ENCODE assay signal across 20 cellular contexts in genomic region chr17:81808778-81809555, GRCh38. TPM values are rescaled to one million over a fixed set of nuclear protein-coding genes. Genes with fewer than 3 reads are reported as not detected.
DNase-seq lines count a peak whose midpoint lies in the region; ATAC-seq, FAIRE-seq and TF ChIP-seq lines count a peak whose summit lies in the region.
"Had no signal": no experiment of that assay in that cellular context is flagged by ENCODE, and none has a peak within 500 bp of the region (broad histone marks: within the 10 kb centered on the region; RNA-seq: fewer than 3 reads in every experiment).

No MANE protein-coding gene starts in this region.

- H3K4me3 ChIP-seq in BLaER1: no peak overlapping the region
- no peak overlapping the region for H3K4me3 ChIP-seq in GM12864 (ENCODE audit: low read depth, low read length)
- H3K4me3 ChIP-seq in OCI-LY1 (ENCODE audit: low read depth, low read length, poor library complexity, severe bottlenecking): no peak overlapping the region
- H3K4me3 ChIP-seq in K562: no peak overlapping the region
- H3K4me3 ChIP-seq: cardiac muscle cell, GM23248, right atrium auricular region, SJCRH30, tibial artery had no signal

- H4K20me1 ChIP-seq in BLaER1: no peaks in the 10 kb centered on the region
- H4K20me1 ChIP-seq in OCI-LY1 (ENCODE audit: insufficient read depth, low read length): no peaks in the 10 kb centered on the region
- peaks cover 14% of the 10 kb centered on the region for H4K20me1 ChIP-seq in K562 (replicated peaks; ENCODE audit: control insufficient read depth, insufficient read depth, low read length)

- no peaks in the 10 kb centered on the region for H3K9me2 ChIP-seq in OCI-LY1 (ENCODE audit: low read depth, low read length)

- no peak for TF ChIP-seq EP300 in K562 (IDR thresholded peaks at IDR 0.05; ENCODE audit: low read length)

- no peak overlapping the region for H3K27ac ChIP-seq in BLaER1
- H3K27ac ChIP-seq in OCI-LY1 (ENCODE audit: low read depth, low read length, poor library complexity, severe bottlenecking): no peak overlapping the region
- no peak overlapping the region for H3K27ac ChIP-seq in K562 (ENCODE audit: extremely low read depth, low read depth, low read length)
- H3K27ac ChIP-seq: cardiac muscle cell, GM23248, right atrium auricular region, SJCRH30, tibial artery had no signal

- no peak overlapping the region for H2AFZ ChIP-seq in OCI-LY1 (ENCODE audit: low read length)
- H2AFZ ChIP-seq in K562 (ENCODE audit: low read depth, low read length): no peak overlapping the region
- H2AFZ ChIP-seq: GM23248 had no signal

- TF ChIP-seq RAD21 in K562 (CRISPR knock-in tag; conservative IDR thresholded peaks at IDR 0.05 in 1 of 2, IDR thresholded peaks at IDR 0.05 in 1 of 2): no peak

- peak; percentile 30 for TF ChIP-seq CTCF in GM12864 (IDR thresholded peaks at IDR 0.05; ENCODE audit: low read depth, low read length, missing control alignments)
- peak; percentile 24; the same call in 1 of the 2 replicates for TF ChIP-seq CTCF in OCI-LY1 (IDR thresholded peaks at IDR 0.05; ENCODE audit: low read length)
- peak; percentile 20 to 30 (median 23); a peak in 2 of 6 replicates for TF ChIP-seq CTCF in K562 (IDR thresholded peaks at IDR 0.05 in 2 of 3, conservative IDR thresholded peaks at IDR 0.05 in 1 of 3; ENCODE audit: insufficient read depth in 2 of 3, low read depth in 1 of 3, low read length in 3 of 3)

- H3K36me3 ChIP-seq in BLaER1 (no peaks in the 10 kb centered on the region), OCI-LY1 (ENCODE audit: insufficient read depth, low read length) (no peaks in the 10 kb centered on the region), K562 (ENCODE audit: control insufficient read depth, insufficient read depth, low read length) (no peaks in the 10 kb centered on the region)
- H3K36me3 ChIP-seq: BE2C, cardiac muscle cell, right atrium auricular region, SJCRH30, tibial artery had no signal

- no peaks in the 10 kb centered on the region for H3F3A ChIP-seq in OCI-LY1 (ENCODE audit: insufficient read depth, low read length)

- DNase-seq in GM12864 (ENCODE audit: low read depth) (no peak), K562 (ENCODE audit: extremely low read depth in 1 of 4, low spot score in 3 of 4) (no peak), AG08395 (ENCODE audit: low spot score) (no peak)
- DNase-seq: activated naive CD4-positive, alpha-beta T cell treated with anti-CD3 and anti-CD28 coated beads, Interleukin-2, amount 50 U/mL, for 16 hours; BE2C; effector memory CD4-positive, alpha-beta T cell; GM23248; NCI-H1436; NCI-H82; stimulated activated CD4-positive, alpha-beta T cell treated with anti-CD3 and anti-CD28 coated beads, Interleukin-2, amount 100 ng/mL, for 24 hours; tibial artery had no signal

- H3K9me1 ChIP-seq in K562 (ENCODE audit: control insufficient read depth, insufficient read depth, low read length): peaks cover 2% of the 10 kb centered on the region

- POLR2A ChIA-PET in K562 (lab: Yijun Ruan, JAX): interaction anchor here (0.5 to 1.8 kb wide), 6 partner anchors 9 to 95 kb away, joined by 3 to 6 read pairs (median 3); no protein-coding TSS in a partner anchor

- in situ Hi-C loops in K562 (cut with MboI): loop anchor here (5.0 kb wide), 1 partner anchor 72 kb away; no protein-coding TSS in a partner anchor

- WGBS in K562 (ENCODE audit: insufficient coverage, low coverage, missing lambda C conversion rate): 9% methylated on average over 18 of the region's 20 CpGs

- no TSS peak for BruUV-seq in K562 (replicated peaks; lab: Mats Ljungman, UMichigan)

- FAIRE-seq in K562 (lab: Jason Lieb, UNC): no peak
- FAIRE-seq: TTC549 had no signal

- H3K9me3 ChIP-seq in BLaER1: no peaks in the 10 kb centered on the region
- H3K9me3 ChIP-seq in OCI-LY1 (ENCODE audit: low read length): no peaks in the 10 kb centered on the region
- H3K9me3 ChIP-seq in K562 (replicated peaks; ENCODE audit: control insufficient read depth, insufficient read depth, low read depth, low read length): no peaks in the 10 kb centered on the region
- H3K9me3 ChIP-seq: right atrium auricular region, SJCRH30, tibial artery had no signal

- ATAC-seq in K562 (peak; percentile 36), GM18858 (IDR thresholded peaks at IDR 0.05; ENCODE audit: unreplicated experiment) (no peak), HG03025 (IDR thresholded peaks at IDR 0.05; ENCODE audit: low FRiP score, unreplicated experiment) (no peak), HG03457 (IDR thresholded peaks at IDR 0.05; ENCODE audit: unreplicated experiment) (no peak)

- TF ChIP-seq POLR2A in K562 (conservative IDR thresholded peaks at IDR 0.05): no peak

- H3K4me2 ChIP-seq in BLaER1: peak overlapping the region; percentile 92
- no peak overlapping the region for H3K4me2 ChIP-seq in OCI-LY1 (ENCODE audit: low read length)
- no peak overlapping the region for H3K4me2 ChIP-seq in K562 (ENCODE audit: insufficient read depth, low read length)

- intact Hi-C loops in K562 (cut with micrococcal nuclease): no loop called here

- no peak overlapping the region for H3K9ac ChIP-seq in BLaER1
- H3K9ac ChIP-seq in OCI-LY1 (ENCODE audit: low read length): no peak overlapping the region
- peak overlapping the region in 1 of 2 experiments; percentile 58; a peak in 2 of 4 replicates for H3K9ac ChIP-seq in K562 (ENCODE audit: insufficient read depth in 1 of 2, low read depth in 2 of 2, low read length in 2 of 2)
- H3K9ac ChIP-seq: GM23248 had no signal

- H3K27me3 ChIP-seq in BLaER1 (peaks cover 46% of the 10 kb centered on the region), OCI-LY1 (ENCODE audit: insufficient read depth, low read length) (peaks cover 8% of the 10 kb centered on the region; the same call in 1 of the 2 replicates), K562 (ENCODE audit: control insufficient read depth in 2 of 2, insufficient read depth in 2 of 2, low read length in 2 of 2) (peaks cover 20 to 76% of the 10 kb centered on the region in 2 experiments; a peak in 4 of 5 replicates)

- H3K4me1 ChIP-seq in BLaER1 (peaks cover 69% of the 10 kb centered on the region), OCI-LY1 (ENCODE audit: insufficient read depth, low read length, severe bottlenecking) (no peaks in the 10 kb centered on the region), K562 (replicated peaks in 1 of 2; ENCODE audit: control insufficient read depth in 2 of 2, insufficient read depth in 2 of 2, low read length in 2 of 2) (peaks cover 0 to 91% of the 10 kb centered on the region in 2 experiments; a peak in 3 of 5 replicates)

- H3K79me2 ChIP-seq in OCI-LY1 (ENCODE audit: insufficient read depth, low read length) (no peaks in the 10 kb centered on the region), K562 (ENCODE audit: control insufficient read depth, insufficient read depth, low read length) (no peaks in the 10 kb centered on the region)

- CTCF ChIA-PET in K562 (lab: Yijun Ruan, JAX; ENCODE audit: low intra/inter-chr PET ratio): no interaction called here

RNA-seq across cellular contexts. Expression of gene GCGR, which starts 5.0 kb away (rescaled TPM):
- total RNA-seq in K562 (2011; cell fraction: chromatin; rRNA removed; ENCODE audit: low replicate concordance): not detected in 2 replicates
- total RNA-seq in K562 (2011; cell fraction: nucleolus; rRNA removed): not detected in 2 replicates
- total RNA-seq in K562 (2011; cell fraction: nucleoplasm; rRNA removed): not detected in 2 replicates
- total RNA-seq in K562 (2014; rRNA removed) (not detected in 2 replicates), K562 (2014; rRNA removed; fragmentation: Illumina TruSeq; extraction: Trizol) (not detected in 2 replicates), K562 (2015; rRNA removed; fragmentation: Illumina TruSeq; extraction: Trizol) (not detected in 2 replicates), K562 (2021) (not detected in 2 replicates)
- polyA plus RNA-seq in K562 (2011; rRNA removed) (not detected in 2 replicates), K562 (2014; fragmentation: Illumina TruSeq; extraction: Trizol) (not detected in 2 replicates), K562 (2014; fragmentation: Nextera tagmentation; extraction: Ambion mirVana) (not detected), K562 (2014; rRNA removed) (not detected in 2 replicates)
- not detected in 2 replicates for polyA plus RNA-seq in K562 (2011; cell fraction: cytosol; rRNA removed)
- polyA plus RNA-seq in K562 (2011; cell fraction: nucleus; rRNA removed): not detected in 2 replicates
- polyA plus RNA-seq in K562 (2012): not detected in 2 replicates
- not detected in 2 replicates for polyA minus RNA-seq in K562 (2011; rRNA and poly(A)+ RNA removed)
- not detected in 2 replicates for polyA minus RNA-seq in K562 (2011; cell fraction: cytosol; rRNA and poly(A)+ RNA removed)
- polyA minus RNA-seq in K562 (2011; cell fraction: nucleus; rRNA and poly(A)+ RNA removed): not detected in 2 replicates
- total RNA-seq: GM23248, right atrium auricular region had no signal
- polyA plus RNA-seq: GM23248 had no signal

RNA-seq across cellular contexts. Expression of gene MCRIP1, which starts 24.1 kb away (rescaled TPM):
- 12.2 and 29.2 TPM in 2 replicates for total RNA-seq in K562 (2011; cell fraction: chromatin; rRNA removed; ENCODE audit: low replicate concordance)
- total RNA-seq in K562 (2011; cell fraction: nucleolus; rRNA removed): 23.2 and 24.1 TPM in 2 replicates
- 15.3 and 17.0 TPM in 2 replicates for total RNA-seq in K562 (2011; cell fraction: nucleoplasm; rRNA removed)
- total RNA-seq in K562 (2014; rRNA removed): 35.8 and 45.4 TPM in 2 replicates
- 1.5 and 1.7 TPM in 2 replicates for total RNA-seq in K562 (2014; rRNA removed; fragmentation: Illumina TruSeq; extraction: Trizol)
- total RNA-seq in K562 (2015; rRNA removed; fragmentation: Illumina TruSeq; extraction: Trizol): 21.5 and 25.4 TPM in 2 replicates
- total RNA-seq in K562 (2021): 32.8 and 36.0 TPM in 2 replicates
- polyA plus RNA-seq in K562 (2011; rRNA removed): 9.7 and 14.8 TPM in 2 replicates
- polyA plus RNA-seq in K562 (2011; cell fraction: cytosol; rRNA removed): 25.9 and 79.2 TPM in 2 replicates
- 19.1 and 36.8 TPM in 2 replicates for polyA plus RNA-seq in K562 (2011; cell fraction: nucleus; rRNA removed)
- polyA plus RNA-seq in K562 (2012): 21.3 and 72.4 TPM in 2 replicates
- 6.6 and 24.6 TPM in 2 replicates for polyA plus RNA-seq in K562 (2014; fragmentation: Illumina TruSeq; extraction: Trizol)
- polyA plus RNA-seq in K562 (2014; fragmentation: Nextera tagmentation; extraction: Ambion mirVana): 1 to 10 TPM in 1 of 2 experiments, under 1 TPM in 1; 0.39 to 1.4 TPM
- polyA plus RNA-seq in K562 (2014; rRNA removed): 24.0 and 35.5 TPM in 2 replicates
- polyA minus RNA-seq in K562 (2011; rRNA and poly(A)+ RNA removed): 2.3 and 3.0 TPM in 2 replicates
- polyA minus RNA-seq in K562 (2011; cell fraction: cytosol; rRNA and poly(A)+ RNA removed): 14.8 and 15.9 TPM in 2 replicates
- polyA minus RNA-seq in K562 (2011; cell fraction: nucleus; rRNA and poly(A)+ RNA removed): 3.0 and 4.7 TPM in 2 replicates

RNA-seq across cellular contexts. Expression of gene PPP1R27, which starts 25.9 kb away (rescaled TPM):
- 0.65 TPM in 1 of 2 replicates, not detected in the other for total RNA-seq in K562 (2011; cell fraction: chromatin; rRNA removed; ENCODE audit: low replicate concordance)
- total RNA-seq in K562 (2011; cell fraction: nucleolus; rRNA removed): 2.4 and 3.2 TPM in 2 replicates
- 0.81 and 0.99 TPM in 2 replicates for total RNA-seq in K562 (2011; cell fraction: nucleoplasm; rRNA removed)
- total RNA-seq in K562 (2014; rRNA removed) (6.2 and 6.9 TPM in 2 replicates), K562 (2014; rRNA removed; fragmentation: Illumina TruSeq; extraction: Trizol) (0.26 and 0.29 TPM in 2 replicates), K562 (2015; rRNA removed; fragmentation: Illumina TruSeq; extraction: Trizol) (0.47 and 0.68 TPM in 2 replicates), K562 (2021) (2.1 and 2.3 TPM in 2 replicates)
- polyA plus RNA-seq in K562 (2011; rRNA removed) (1.2 and 1.5 TPM in 2 replicates), K562 (2014; fragmentation: Illumina TruSeq; extraction: Trizol) (0.95 and 2.1 TPM in 2 replicates), K562 (2014; fragmentation: Nextera tagmentation; extraction: Ambion mirVana) (not detected), K562 (2014; rRNA removed) (4.2 and 5.2 TPM in 2 replicates)
- polyA plus RNA-seq in K562 (2011; cell fraction: cytosol; rRNA removed): 1.9 and 10.6 TPM in 2 replicates
- 0.65 and 2.8 TPM in 2 replicates for polyA plus RNA-seq in K562 (2011; cell fraction: nucleus; rRNA removed)
- polyA plus RNA-seq in K562 (2012): 0.32 and 2.5 TPM in 2 replicates
- 1.6 TPM in 1 of 2 replicates, not detected in the other for polyA minus RNA-seq in K562 (2011; rRNA and poly(A)+ RNA removed)
- 2.7 TPM in 1 of 2 replicates, not detected in the other for polyA minus RNA-seq in K562 (2011; cell fraction: cytosol; rRNA and poly(A)+ RNA removed)
- 0.40 TPM in 1 of 2 replicates, not detected in the other for polyA minus RNA-seq in K562 (2011; cell fraction: nucleus; rRNA and poly(A)+ RNA removed)
- total RNA-seq: cardiac muscle cell, GM23248, right atrium auricular region, SJCRH30 had no signal
- polyA plus RNA-seq: cardiac muscle cell, GM23248 had no signal

RNA-seq across cellular contexts. Expression of gene P4HB, which starts 51.4 kb away (rescaled TPM):
- total RNA-seq in K562 (2011; cell fraction: chromatin; rRNA removed; ENCODE audit: low replicate concordance): 722 and 1,069 TPM in 2 replicates
- total RNA-seq in K562 (2011; cell fraction: nucleolus; rRNA removed): 564 and 610 TPM in 2 replicates
- 598 and 659 TPM in 2 replicates for total RNA-seq in K562 (2011; cell fraction: nucleoplasm; rRNA removed)
- 587 and 588 TPM in 2 replicates for total RNA-seq in K562 (2014; rRNA removed)
- total RNA-seq in K562 (2014; rRNA removed; fragmentation: Illumina TruSeq; extraction: Trizol): 296 and 325 TPM in 2 replicates
- 404 and 420 TPM in 2 replicates for total RNA-seq in K562 (2015; rRNA removed; fragmentation: Illumina TruSeq; extraction: Trizol)
- total RNA-seq in K562 (2021): 437 and 446 TPM in 2 replicates
- polyA plus RNA-seq in K562 (2011; rRNA removed): 75.9 and 116 TPM in 2 replicates
- polyA plus RNA-seq in K562 (2011; cell fraction: cytosol; rRNA removed): 46.6 and 61.5 TPM in 2 replicates
- 192 and 245 TPM in 2 replicates for polyA plus RNA-seq in K562 (2011; cell fraction: nucleus; rRNA removed)
- 600 and 818 TPM in 2 replicates for polyA plus RNA-seq in K562 (2012)
- 645 and 729 TPM in 2 replicates for polyA plus RNA-seq in K562 (2014; fragmentation: Illumina TruSeq; extraction: Trizol)
- 10 to 100 TPM in 1 of 2 experiments, 1 to 10 TPM in 1; 4.4 to 14.9 TPM for polyA plus RNA-seq in K562 (2014; fragmentation: Nextera tagmentation; extraction: Ambion mirVana)
- 181 and 191 TPM in 2 replicates for polyA plus RNA-seq in K562 (2014; rRNA removed)
- 66.8 and 103 TPM in 2 replicates for polyA minus RNA-seq in K562 (2011; rRNA and poly(A)+ RNA removed)
- 123 and 191 TPM in 2 replicates for polyA minus RNA-seq in K562 (2011; cell fraction: cytosol; rRNA and poly(A)+ RNA removed)
- 89.0 and 193 TPM in 2 replicates for polyA minus RNA-seq in K562 (2011; cell fraction: nucleus; rRNA and poly(A)+ RNA removed)
